13 cellular contexts compared by ENCODE assay signal in the genomic region with DNA sequence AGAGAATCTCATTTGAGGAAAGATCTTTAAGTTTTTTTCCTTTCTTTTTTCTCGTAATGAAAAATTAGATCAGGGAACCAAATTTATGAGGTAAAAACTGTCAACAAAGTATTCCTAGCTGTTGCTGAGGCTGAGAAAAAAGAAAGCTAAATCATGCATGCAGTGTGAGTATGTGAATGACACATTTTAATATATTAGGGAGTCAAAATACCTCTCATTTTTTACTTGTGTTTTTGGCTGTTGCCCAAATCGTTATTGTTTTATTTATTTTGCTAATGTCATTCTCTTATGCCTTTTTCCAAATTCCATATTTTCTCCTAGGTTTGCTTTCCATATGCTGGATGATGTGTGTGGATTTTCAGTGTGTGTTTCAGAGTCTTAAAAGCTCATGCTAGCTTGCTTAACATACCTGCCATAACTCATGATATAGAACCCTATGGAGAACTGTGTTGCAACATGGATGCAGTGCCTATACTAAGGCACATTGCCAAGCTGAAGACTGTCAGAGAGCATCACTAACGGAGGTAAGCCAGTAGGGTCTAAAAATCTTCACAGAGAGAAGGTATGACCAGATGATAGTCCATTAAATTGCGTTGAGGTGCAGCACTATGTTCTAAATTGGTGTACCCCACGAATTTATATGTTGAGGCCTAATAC.
A peak's percentile ranks its signal among the peaks of the same experiment; 100 is the strongest.
DNase-seq lines count a peak whose midpoint lies in the region; TF ChIP-seq lines count a peak whose summit lies in the region.
"Had no signal": no experiment of that assay in that cellular context is flagged by ENCODE, and none has a peak within 500 bp of the region (broad histone marks: within the 10 kb centered on the region; RNA-seq: fewer than 3 reads in every experiment).

No MANE protein-coding gene starts in this region.

- peaks cover 19% of the 10 kb centered on the region for H3K9me3 Mint-ChIP-seq in chondrocyte (ENCODE audit: low read depth)
- H3K9me3 Mint-ChIP-seq: activated CD8-positive, alpha-beta T cell treated with anti-CD3 and anti-CD28 coated beads for 36 hours had no signal

- H3K4me3 Mint-ChIP-seq in chondrocyte (ENCODE audit: unreplicated experiment): no peak overlapping the region
- H3K4me3 Mint-ChIP-seq: activated CD8-positive, alpha-beta T cell treated with anti-CD3 and anti-CD28 coated beads for 36 hours; activated naive CD4-positive, alpha-beta T cell treated with anti-CD3 and anti-CD28 coated beads, Interleukin-2, amount 10 ng/mL, durations not matched to agents 7 days and 5 days had no signal

- H3K27ac Mint-ChIP-seq in chondrocyte (ENCODE audit: unreplicated experiment): peak overlapping the region; percentile 78
- H3K27ac Mint-ChIP-seq: activated CD8-positive, alpha-beta T cell treated with anti-CD3 and anti-CD28 coated beads for 36 hours; activated naive CD4-positive, alpha-beta T cell treated with anti-CD3 and anti-CD28 coated beads, Interleukin-2, amount 10 ng/mL, durations not matched to agents 7 days and 5 days had no signal

- H3K4me3 ChIP-seq in transverse colon: no peak overlapping the region
- H3K4me3 ChIP-seq in effector memory CD4-positive, alpha-beta T cell (ENCODE audit: insufficient read depth, low read depth, low read length, poor library complexity, severe bottlenecking): no peak overlapping the region
- no peak overlapping the region for H3K4me3 ChIP-seq in MG63

- peak overlapping the region; percentile 13 to 76 (median 67) for H3K27ac ChIP-seq in transverse colon
- H3K27ac ChIP-seq in effector memory CD4-positive, alpha-beta T cell (ENCODE audit: insufficient read depth, low read length, poor library complexity, severe bottlenecking): no peak overlapping the region

- peaks cover 3 to 17% (median 9%) of the 10 kb centered on the region in 4 donors for H3K4me1 ChIP-seq in transverse colon
- H3K4me1 ChIP-seq in effector memory CD4-positive, alpha-beta T cell (ENCODE audit: control insufficient read depth, insufficient read depth, low read length, poor library complexity, severe bottlenecking): no peaks in the 10 kb centered on the region

- TF ChIP-seq CTCF in chondrocyte (IDR thresholded peaks at IDR 0.05): no peak
- no peak for TF ChIP-seq CTCF in transverse colon (IDR thresholded peaks at IDR 0.05)

- in situ Hi-C loops in transverse colon (cut with MboI; ENCODE audit: low pct_ligation_motif_present in 1 of 4, low pct_unique_long_range_greater_than_20kb in 1 of 4, low sequenced_read_pairs in 3 of 4): no loop called here

- H3K9me3 ChIP-seq in transverse colon (no peaks in the 10 kb centered on the region), MG63 (peaks cover 12% of the 10 kb centered on the region)
- H3K9me3 ChIP-seq in effector memory CD4-positive, alpha-beta T cell (ENCODE audit: control insufficient read depth, low read length): no peaks in the 10 kb centered on the region

- H3K36me3 Mint-ChIP-seq in chondrocyte (ENCODE audit: low read depth): peaks cover 19% of the 10 kb centered on the region
- H3K36me3 Mint-ChIP-seq: activated naive CD4-positive, alpha-beta T cell treated with anti-CD3 and anti-CD28 coated beads, Interleukin-2, amount 10 ng/mL, durations not matched to agents 7 days and 5 days had no signal

- DNase-seq in NCI-H226 (peak; percentile 30), chondrocyte (ENCODE audit: low spot score) (no peak), myocyte (ENCODE audit: low read depth) (peak; percentile 23), transverse colon (no peak), D341Med (ENCODE audit: low spot score) (no peak), MG63 (no peak)
- no peak for DNase-seq in effector memory CD4-positive, alpha-beta T cell
- no peak for DNase-seq in central memory CD4-positive, alpha-beta T cell
- DNase-seq: activated CD8-positive, alpha-beta T cell treated with anti-CD3 and anti-CD28 coated beads for 36 hours; activated naive CD4-positive, alpha-beta T cell treated with anti-CD3 and anti-CD28 coated beads, Interleukin-2, amount 10 ng/mL, durations not matched to agents 7 days and 5 days; NCI-H1092; NCI-H510A; T1000 had no signal

- TF ChIP-seq EP300 in transverse colon (IDR thresholded peaks at IDR 0.05; ENCODE audit: low read depth): no peak

- peaks cover 52% of the 10 kb centered on the region for H3K4me1 Mint-ChIP-seq in chondrocyte (ENCODE audit: low read depth)
- H3K4me1 Mint-ChIP-seq: activated naive CD4-positive, alpha-beta T cell treated with anti-CD3 and anti-CD28 coated beads, Interleukin-2, amount 10 ng/mL, durations not matched to agents 7 days and 5 days had no signal

- H3K36me3 ChIP-seq in transverse colon: no peaks in the 10 kb centered on the region
- no peaks in the 10 kb centered on the region for H3K36me3 ChIP-seq in effector memory CD4-positive, alpha-beta T cell (ENCODE audit: control insufficient read depth, insufficient read depth, low read length)
- H3K36me3 ChIP-seq in MG63: no peaks in the 10 kb centered on the region

- no peaks in the 10 kb centered on the region for H3K27me3 Mint-ChIP-seq in chondrocyte (ENCODE audit: low read depth)
- H3K27me3 Mint-ChIP-seq: activated CD8-positive, alpha-beta T cell treated with anti-CD3 and anti-CD28 coated beads for 36 hours; activated naive CD4-positive, alpha-beta T cell treated with anti-CD3 and anti-CD28 coated beads, Interleukin-2, amount 10 ng/mL, durations not matched to agents 7 days and 5 days had no signal

- no peaks in the 10 kb centered on the region for H3K27me3 ChIP-seq in transverse colon
- H3K27me3 ChIP-seq in effector memory CD4-positive, alpha-beta T cell (replicated peaks; ENCODE audit: control insufficient read depth, insufficient read depth, low read length, poor library complexity, severe bottlenecking): no peaks in the 10 kb centered on the region
- H3K27me3 ChIP-seq in MG63: no peaks in the 10 kb centered on the region

- no peak for TF ChIP-seq POLR2A in transverse colon (IDR thresholded peaks at IDR 0.05)

- 69 to 72% methylated on average over 4 to 5 of the region's 5 CpGs for WGBS in transverse colon (ENCODE audit: low coverage in 1 of 2), 2 donors

- intact Hi-C loops in transverse colon (cut with DNase I; ENCODE audit: low total_unique reads): no loop called here

Comparison
In these comparisons a context has a peak if more than half of its experiments do, and no peak if none do; other contexts are left out.
1. DNase-seq: peak in NCI-H226 (single experiment) and myocyte (single experiment); none in chondrocyte (single experiment), transverse colon (single experiment), effector memory CD4-positive, alpha-beta T cell (0 of 3), D341Med (single experiment), central memory CD4-positive, alpha-beta T cell (single experiment) and MG63 (single experiment).